1 cellular context compared by ENCODE assay signal in the genomic region with DNA sequence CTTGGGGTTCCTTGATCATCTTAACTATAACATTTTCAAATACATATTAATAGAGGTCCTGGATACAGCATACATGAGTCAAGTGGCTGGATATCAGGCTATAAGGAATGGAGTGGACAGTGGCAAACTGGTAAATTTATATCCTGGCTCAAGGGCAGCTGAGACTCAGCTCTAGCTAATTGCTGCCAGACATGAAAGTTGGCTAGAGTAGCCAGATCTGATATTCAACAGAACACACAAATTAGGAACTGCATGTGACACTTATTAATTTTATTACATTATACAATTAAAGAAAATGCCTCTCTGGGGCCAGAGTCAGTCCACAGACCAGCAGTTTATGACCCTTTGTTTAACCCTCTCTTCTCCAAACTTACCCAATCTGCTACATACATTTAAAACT.
TF ChIP-seq lines count a peak whose summit lies in the region.

No MANE protein-coding gene starts in this region.

TF ChIP-seq in SK-N-SH, 30 proteins besides CTCF, POLR2A, EP300 and RAD21 (continued from another document):
- TF ChIP-seq SIN3A (IDR thresholded peaks at IDR 0.05; ENCODE audit: borderline replicate concordance, low read depth, low read length) (no peak), SMC3 (IDR thresholded peaks at IDR 0.05; ENCODE audit: low read depth, low read length) (peak; percentile 10; the same call in 1 of the 2 replicates), GABPA (IDR thresholded peaks at IDR 0.05; ENCODE audit: low read depth) (no peak), RFX5 (IDR thresholded peaks at IDR 0.05; ENCODE audit: low read length) (0 out of 2 replicates have a peak, but pooled peaks have one; percentile 50), CHD2 (IDR thresholded peaks at IDR 0.05; ENCODE audit: low read length, partially characterized antibody) (peak; percentile 91), RCOR1 (IDR thresholded peaks at IDR 0.05; ENCODE audit: low read length) (peak; percentile 97), POLR2AphosphoS5 (IDR thresholded peaks at IDR 0.05; ENCODE audit: low read depth, low read length) (0 out of 2 replicates have a peak, but pooled peaks have one; percentile 41), TCF12 (IDR thresholded peaks at IDR 0.05) (peak; percentile 53)
- TF ChIP-seq, protein P1, sequence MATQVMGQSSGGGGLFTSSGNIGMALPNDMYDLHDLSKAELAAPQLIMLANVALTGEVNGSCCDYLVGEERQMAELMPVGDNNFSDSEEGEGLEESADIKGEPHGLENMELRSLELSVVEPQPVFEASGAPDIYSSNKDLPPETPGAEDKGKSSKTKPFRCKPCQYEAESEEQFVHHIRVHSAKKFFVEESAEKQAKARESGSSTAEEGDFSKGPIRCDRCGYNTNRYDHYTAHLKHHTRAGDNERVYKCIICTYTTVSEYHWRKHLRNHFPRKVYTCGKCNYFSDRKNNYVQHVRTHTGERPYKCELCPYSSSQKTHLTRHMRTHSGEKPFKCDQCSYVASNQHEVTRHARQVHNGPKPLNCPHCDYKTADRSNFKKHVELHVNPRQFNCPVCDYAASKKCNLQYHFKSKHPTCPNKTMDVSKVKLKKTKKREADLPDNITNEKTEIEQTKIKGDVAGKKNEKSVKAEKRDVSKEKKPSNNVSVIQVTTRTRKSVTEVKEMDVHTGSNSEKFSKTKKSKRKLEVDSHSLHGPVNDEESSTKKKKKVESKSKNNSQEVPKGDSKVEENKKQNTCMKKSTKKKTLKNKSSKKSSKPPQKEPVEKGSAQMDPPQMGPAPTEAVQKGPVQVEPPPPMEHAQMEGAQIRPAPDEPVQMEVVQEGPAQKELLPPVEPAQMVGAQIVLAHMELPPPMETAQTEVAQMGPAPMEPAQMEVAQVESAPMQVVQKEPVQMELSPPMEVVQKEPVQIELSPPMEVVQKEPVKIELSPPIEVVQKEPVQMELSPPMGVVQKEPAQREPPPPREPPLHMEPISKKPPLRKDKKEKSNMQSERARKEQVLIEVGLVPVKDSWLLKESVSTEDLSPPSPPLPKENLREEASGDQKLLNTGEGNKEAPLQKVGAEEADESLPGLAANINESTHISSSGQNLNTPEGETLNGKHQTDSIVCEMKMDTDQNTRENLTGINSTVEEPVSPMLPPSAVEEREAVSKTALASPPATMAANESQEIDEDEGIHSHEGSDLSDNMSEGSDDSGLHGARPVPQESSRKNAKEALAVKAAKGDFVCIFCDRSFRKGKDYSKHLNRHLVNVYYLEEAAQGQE (IDR thresholded peaks at IDR 0.05; ENCODE audit: low read depth, low read length) = no peak
